Comparison of ENCODE assay signal across 9 cellular contexts in the genomic region with DNA sequence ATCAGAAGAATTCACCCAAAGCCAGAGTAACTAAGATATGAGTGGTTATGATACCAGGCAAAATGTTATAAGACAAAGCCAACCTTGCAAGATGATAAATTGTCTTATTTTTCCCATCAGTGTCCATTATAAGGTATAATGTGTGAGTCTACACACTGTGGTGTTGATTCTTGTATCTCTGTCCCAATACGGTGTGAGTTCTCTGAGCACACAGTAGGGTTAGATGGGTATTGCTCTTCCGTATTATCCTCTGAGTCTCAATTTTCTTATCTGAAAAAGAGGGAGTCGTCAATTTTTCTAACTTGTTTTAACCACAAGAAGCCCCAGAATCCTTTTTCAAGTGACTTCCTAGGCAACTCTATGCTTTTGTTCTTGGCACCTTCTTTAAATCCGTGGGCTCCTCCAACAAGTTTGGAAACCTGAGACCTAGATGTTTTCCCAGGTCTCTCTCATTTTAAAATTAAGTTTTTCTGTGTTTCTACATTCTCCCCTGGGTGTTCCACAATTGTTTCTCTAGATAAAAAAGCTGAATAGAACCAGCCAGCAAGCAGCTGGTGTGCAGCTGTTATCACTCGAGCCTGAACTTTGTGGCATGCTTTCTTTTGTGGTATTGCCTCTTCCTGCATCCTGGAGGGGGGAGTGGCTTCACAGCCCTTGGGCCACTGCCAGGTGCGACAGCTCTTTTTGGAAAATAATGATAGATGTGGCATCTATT.
DNase-seq lines count a peak whose midpoint lies in the region; ATAC-seq and TF ChIP-seq lines count a peak whose summit lies in the region.
"Had no signal": no experiment of that assay in that cellular context is flagged by ENCODE, and none has a peak within 500 bp of the region (broad histone marks: within the 10 kb centered on the region; RNA-seq: fewer than 3 reads in every experiment).

No MANE protein-coding gene starts in this region.

- no peaks in the 10 kb centered on the region for H3K36me3 ChIP-seq in IMR-90 (ENCODE audit: control insufficient read depth, insufficient read depth, low read length)
- H3K36me3 ChIP-seq in upper lobe of right lung: no peaks in the 10 kb centered on the region
- H3K36me3 ChIP-seq: thoracic aorta had no signal

- POLR2A ChIA-PET in IMR-90 (lab: Charles Lee; ENCODE audit: unreplicated experiment): no interaction called here

- no peak overlapping the region for H2BK5ac ChIP-seq in IMR-90 (ENCODE audit: low read depth, low read length, poor library complexity, severe bottlenecking)

- peak overlapping the region; percentile 11 for H3K4me2 ChIP-seq in IMR-90 (ENCODE audit: low read depth, low read length)

- no peak overlapping the region for H2AK9ac ChIP-seq in IMR-90 (replicated peaks; ENCODE audit: low read depth, low read length, poor library complexity)

- no peaks in the 10 kb centered on the region for H3K27me3 Mint-ChIP-seq in T-helper 1 cell treated with Interleukin-12 subunit alpha and Interleukin-12 subunit beta and Interleukin-4 antibody, amounts not matched to agents 30 μg/mL and 1 μg/mL, for 36 hours (ENCODE audit: low read depth)

- H3K4me3 Mint-ChIP-seq in T-helper 1 cell treated with Interleukin-12 subunit alpha and Interleukin-12 subunit beta and Interleukin-4 antibody, amounts not matched to agents 30 μg/mL and 1 μg/mL, for 36 hours: peak overlapping the region; percentile 43

- H3K4me3 ChIP-seq in IMR-90 (ENCODE audit: insufficient read depth, low read depth, low read length) (no peak overlapping the region), fibroblast of pulmonary artery (replicated peaks; ENCODE audit: low read depth, low read length) (peak overlapping the region; percentile 1), upper lobe of right lung (no peak overlapping the region)
- H3K4me3 ChIP-seq: thoracic aorta had no signal

- no peak overlapping the region for H2AK5ac ChIP-seq in IMR-90 (ENCODE audit: low read depth, low read length)

- in situ Hi-C loops in IMR-90 (cut with MboI; ENCODE audit: low sequenced_read_pairs): no loop called here

- no peaks in the 10 kb centered on the region for H3K27me3 ChIP-seq in IMR-90 (ENCODE audit: control insufficient read depth, insufficient read depth, low read length)
- H3K27me3 ChIP-seq in upper lobe of right lung: no peaks in the 10 kb centered on the region

- no peak for TF ChIP-seq POLR2A in IMR-90 (IDR thresholded peaks at IDR 0.05; ENCODE audit: low read depth, low read length)

- H2BK120ac ChIP-seq in IMR-90 (ENCODE audit: low read depth, low read length): no peak overlapping the region

- no peaks in the 10 kb centered on the region for H3K36me3 Mint-ChIP-seq in T-helper 1 cell treated with Interleukin-12 subunit alpha and Interleukin-12 subunit beta and Interleukin-4 antibody, amounts not matched to agents 30 μg/mL and 1 μg/mL, for 36 hours (ENCODE audit: low read depth)

- H3K18ac ChIP-seq in IMR-90 (ENCODE audit: low read depth, low read length): no peak overlapping the region; the same call in 1 of the 2 replicates

- no peak for TF ChIP-seq CTCF in IMR-90 (conservative IDR thresholded peaks at IDR 0.05; ENCODE audit: low read depth, low read length)
- TF ChIP-seq CTCF in fibroblast of pulmonary artery (IDR thresholded peaks at IDR 0.05; ENCODE audit: low read length, missing control alignments): no peak
- no peak for TF ChIP-seq CTCF in upper lobe of right lung (IDR thresholded peaks at IDR 0.05)

- no peak overlapping the region for H4K5ac ChIP-seq in IMR-90 (ENCODE audit: low read depth, low read length)

- intact Hi-C loops in IMR-90 (cut with micrococcal nuclease): no loop called here
- intact Hi-C loops in upper lobe of right lung (cut with DNase I): no loop called here

- no peak overlapping the region; the same call in 2 of the 3 replicates for H2BK15ac ChIP-seq in IMR-90 (ENCODE audit: low read depth, low read length)

- peaks cover 4% of the 10 kb centered on the region for H3K4me1 ChIP-seq in IMR-90 (ENCODE audit: control insufficient read depth, insufficient read depth, low read length)
- H3K4me1 ChIP-seq in upper lobe of right lung: peaks cover 8% of the 10 kb centered on the region

- no peaks in the 10 kb centered on the region for H3K9me3 Mint-ChIP-seq in T-helper 1 cell treated with Interleukin-12 subunit alpha and Interleukin-12 subunit beta and Interleukin-4 antibody, amounts not matched to agents 30 μg/mL and 1 μg/mL, for 36 hours

- no peak overlapping the region for H3K27ac ChIP-seq in IMR-90 (ENCODE audit: insufficient read depth, low read length)
- no peak overlapping the region for H3K27ac ChIP-seq in upper lobe of right lung
- H3K27ac ChIP-seq: thoracic aorta had no signal

- peaks cover 0 to 3% of the 10 kb centered on the region in 2 experiments; a peak in 2 of 4 replicates for H3K79me1 ChIP-seq in IMR-90 (ENCODE audit: low read depth in 1 of 2, low read length in 2 of 2)

- H3K56ac ChIP-seq in IMR-90 (ENCODE audit: extremely low read depth, insufficient read depth, low read length): no peak overlapping the region

- no peak overlapping the region for H3K23ac ChIP-seq in IMR-90 (ENCODE audit: low read depth, low read length)

- H3K9ac ChIP-seq in IMR-90 (ENCODE audit: low read depth, low read length): no peak overlapping the region

- DNase-seq in EL: peak; percentile 27
- DNase-seq in IMR-90: peak; percentile 78
- peak; percentile 77 for DNase-seq in fibroblast of pulmonary artery (ENCODE audit: low read depth)
- DNase-seq in upper lobe of right lung: no peak
- no peak for DNase-seq in effector CD4-positive, alpha-beta T cell
- DNase-seq in cerebellar nuclear complex (lab: John Stamatoyannopoulos, UW): no peak

- H3K4me1 Mint-ChIP-seq in T-helper 1 cell treated with Interleukin-12 subunit alpha and Interleukin-12 subunit beta and Interleukin-4 antibody, amounts not matched to agents 30 μg/mL and 1 μg/mL, for 36 hours (ENCODE audit: low read depth): peaks cover 13% of the 10 kb centered on the region

- 0 out of 2 replicates have a peak, but pooled peaks cover 3% of the 10 kb centered on the region for H3K9me1 ChIP-seq in IMR-90 (ENCODE audit: insufficient read depth, low read length)

- no peak overlapping the region for H2BK20ac ChIP-seq in IMR-90 (ENCODE audit: low read depth, low read length)

- CTCF ChIA-PET in IMR-90 (lab: Yijun Ruan, JAX): interaction anchor here (0.6 to 1.7 kb wide), 3 partner anchors 23 to 250 kb away, joined by 5 to 7 read pairs (median 6); no protein-coding TSS in a partner anchor

- no peak for TF ChIP-seq RAD21 in IMR-90 (IDR thresholded peaks at IDR 0.05; ENCODE audit: low read length)

- WGBS in IMR-90 (ENCODE audit: extremely low coverage in 2 of 2, insufficient read length in 1 of 2), 2 experiments: 33% methylated on average over 1 of the region's 6 CpGs; no CpG with 5 or more reads in 1 of the 2 experiments

- BruUV-seq in IMR-90 (replicated peaks; lab: Mats Ljungman, UMichigan): no TSS peak

- dilution Hi-C loops in IMR-90 (cut with HindIII; ENCODE audit: low sequenced_read_pairs, unreplicated experiment): loop anchor here (25.0 kb wide), 1 partner anchor 252 kb away; no protein-coding TSS in a partner anchor

- no peak overlapping the region for H3K27ac Mint-ChIP-seq in T-helper 1 cell treated with Interleukin-12 subunit alpha and Interleukin-12 subunit beta and Interleukin-4 antibody, amounts not matched to agents 30 μg/mL and 1 μg/mL, for 36 hours

- no peaks in the 10 kb centered on the region for H4K20me1 ChIP-seq in IMR-90 (ENCODE audit: insufficient read depth, low read length)

- ATAC-seq in GM21529 (IDR thresholded peaks at IDR 0.05; ENCODE audit: unreplicated experiment): peak; percentile 96
- peak; percentile 86 for ATAC-seq in IMR-90 (ENCODE audit: low read depth)
- ATAC-seq in upper lobe of right lung: peak; percentile 46

- no peak overlapping the region; a peak in 1 of 4 replicates for H4K8ac ChIP-seq in IMR-90 (ENCODE audit: low read depth in 2 of 2, low read length in 2 of 2)

- H2AFZ ChIP-seq in IMR-90 (replicated peaks; ENCODE audit: low read length, poor library complexity): no peak overlapping the region

- H3K4ac ChIP-seq in IMR-90 (ENCODE audit: low read depth, low read length): no peak overlapping the region

- H4K91ac ChIP-seq in IMR-90 (ENCODE audit: insufficient read depth, low read depth, low read length): no peak overlapping the region

- no peak overlapping the region for H3K14ac ChIP-seq in IMR-90 (replicated peaks; ENCODE audit: low read depth, low read length)

- H3K9me3 ChIP-seq in IMR-90 (ENCODE audit: control insufficient read depth, insufficient read depth, low read length): no peaks in the 10 kb centered on the region
- no peaks in the 10 kb centered on the region for H3K9me3 ChIP-seq in upper lobe of right lung
- H3K9me3 ChIP-seq: thoracic aorta had no signal

TF ChIP-seq in IMR-90, 13 proteins besides CTCF, POLR2A, EP300 and RAD21 (continues in another document):
- TF ChIP-seq SMC3 (IDR thresholded peaks at IDR 0.05; ENCODE audit: low read depth, low read length): no peak
- no peak for TF ChIP-seq MXI1 (IDR thresholded peaks at IDR 0.05; ENCODE audit: borderline replicate concordance, low read depth, low read length)
- TF ChIP-seq CHD1 (IDR thresholded peaks at IDR 0.05; ENCODE audit: low read depth, low read length): no peak
- TF ChIP-seq BHLHE40 (IDR thresholded peaks at IDR 0.05; ENCODE audit: low read depth, low read length): no peak
- TF ChIP-seq RCOR1 (IDR thresholded peaks at IDR 0.05; ENCODE audit: insufficient replicate concordance, low read length): no peak
- TF ChIP-seq MAZ (IDR thresholded peaks at IDR 0.05; ENCODE audit: borderline replicate concordance, low read depth, low read length): no peak
- TF ChIP-seq RFX5 (IDR thresholded peaks at IDR 0.05; ENCODE audit: low read depth, low read length): no peak
- TF ChIP-seq CEBPB (IDR thresholded peaks at IDR 0.05; ENCODE audit: low read depth, low read length): no peak
- TF ChIP-seq, protein P1, sequence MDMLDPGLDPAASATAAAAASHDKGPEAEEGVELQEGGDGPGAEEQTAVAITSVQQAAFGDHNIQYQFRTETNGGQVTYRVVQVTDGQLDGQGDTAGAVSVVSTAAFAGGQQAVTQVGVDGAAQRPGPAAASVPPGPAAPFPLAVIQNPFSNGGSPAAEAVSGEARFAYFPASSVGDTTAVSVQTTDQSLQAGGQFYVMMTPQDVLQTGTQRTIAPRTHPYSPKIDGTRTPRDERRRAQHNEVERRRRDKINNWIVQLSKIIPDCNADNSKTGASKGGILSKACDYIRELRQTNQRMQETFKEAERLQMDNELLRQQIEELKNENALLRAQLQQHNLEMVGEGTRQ (IDR thresholded peaks at IDR 0.05; ENCODE audit: low read depth, low read length): no peak

Comparison
In these comparisons a context has a peak if more than half of its experiments do, and no peak if none do; other contexts are left out.
1. DNase-seq: peak in EL (single experiment), IMR-90 (single experiment) and fibroblast of pulmonary artery (single experiment); none in upper lobe of right lung (single experiment), effector CD4-positive, alpha-beta T cell (single experiment) and cerebellar nuclear complex (0 of 2).
2. ATAC-seq: peak in every context shown above with its lines; median percentile 96 in GM21529; 86 in IMR-90; 46 in upper lobe of right lung.